Comparison of ENCODE assay signal across 8 cellular contexts in the genomic region with DNA sequence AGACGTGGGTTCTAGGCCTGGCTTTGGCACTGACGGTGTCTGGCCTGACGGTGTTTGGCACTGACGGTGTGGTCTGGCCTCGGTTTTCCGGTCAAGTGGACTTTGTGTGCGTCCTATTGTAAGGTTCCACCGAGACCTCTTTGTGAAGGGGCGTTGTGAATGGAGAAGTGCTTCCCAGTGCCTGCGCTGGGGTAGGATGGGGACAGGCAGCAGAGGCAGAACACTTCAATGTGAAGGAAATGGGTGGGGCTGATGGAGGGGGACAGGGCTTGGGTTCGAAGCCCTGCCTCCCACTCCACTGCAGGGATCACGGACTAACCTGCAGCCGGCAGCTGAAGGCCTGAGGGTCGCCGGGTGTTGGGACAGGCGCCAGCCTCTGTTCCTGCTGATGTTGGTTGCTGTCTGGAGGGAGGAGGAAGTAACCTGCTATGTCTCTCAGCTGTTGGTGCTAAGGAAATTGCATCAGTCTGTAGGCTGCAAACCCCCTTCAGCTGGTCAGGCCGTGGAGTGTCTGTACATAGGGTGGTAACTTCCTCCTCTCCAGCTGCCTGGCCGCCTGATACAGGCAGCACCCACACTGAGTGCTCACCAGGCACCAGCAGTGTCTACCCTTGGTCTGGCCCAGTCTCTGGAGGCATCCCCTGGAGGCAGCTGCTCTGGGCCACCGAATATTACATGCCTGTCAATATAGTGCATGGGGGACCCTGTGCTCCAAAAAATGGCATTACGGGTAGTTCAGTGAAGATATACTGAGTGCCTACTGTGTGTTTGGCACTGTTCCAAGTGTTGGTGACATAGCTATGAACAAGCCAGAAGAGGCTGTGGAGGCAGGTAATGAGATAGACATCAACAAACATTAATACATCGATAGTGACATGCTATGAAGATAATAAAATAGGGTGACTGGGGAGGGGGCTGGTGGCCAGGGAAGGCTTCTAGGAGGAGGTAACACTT. TPM values are rescaled to one million over a fixed set of nuclear protein-coding genes. Genes with fewer than 3 reads are reported as not detected.
DNase-seq lines count a peak whose midpoint lies in the region; ATAC-seq and TF ChIP-seq lines count a peak whose summit lies in the region.

No MANE protein-coding gene starts in this region.

- CTCF ChIA-PET in OCI-LY7 (lab: Charles Lee; ENCODE audit: unreplicated experiment): no interaction called here

- no peaks in the 10 kb centered on the region for H3K9me3 ChIP-seq in OCI-LY7 (ENCODE audit: low read length)

- H3K4me1 Mint-ChIP-seq in dendritic cell treated with granulocyte-macrophage colony-stimulating factor and Interleukin-4, amounts not matched to agents 40 ng/mL and 50 ng/mL, for 4 days (ENCODE audit: low read depth): peaks cover 69% of the 10 kb centered on the region

- peak overlapping the region; percentile 91 for H3K4me3 Mint-ChIP-seq in dendritic cell treated with granulocyte-macrophage colony-stimulating factor and Interleukin-4, amounts not matched to agents 40 ng/mL and 50 ng/mL, for 4 days

- peak overlapping the region; percentile 74 for H3K27ac ChIP-seq in OCI-LY7 (ENCODE audit: low read depth, low read length, poor library complexity, severe bottlenecking)

- peaks cover 23% of the 10 kb centered on the region for H3K4me1 ChIP-seq in OCI-LY7 (ENCODE audit: insufficient read depth, low read length, poor library complexity, severe bottlenecking)

- peak; percentile 42 for ATAC-seq in HG02852 (IDR thresholded peaks at IDR 0.05; ENCODE audit: unreplicated experiment)

- peaks cover 8% of the 10 kb centered on the region for H3K36me3 ChIP-seq in OCI-LY7 (ENCODE audit: insufficient read depth, low read length)

- no peaks in the 10 kb centered on the region for H3K79me2 ChIP-seq in OCI-LY7 (ENCODE audit: insufficient read depth, low read depth, low read length)

- H3K27ac Mint-ChIP-seq in dendritic cell treated with granulocyte-macrophage colony-stimulating factor and Interleukin-4, amounts not matched to agents 40 ng/mL and 50 ng/mL, for 4 days: peak overlapping the region; percentile 96

- TF ChIP-seq CTCF in OCI-LY7 (conservative IDR thresholded peaks at IDR 0.05; ENCODE audit: low read length): no peak

- H3K9me2 ChIP-seq in OCI-LY7 (ENCODE audit: insufficient read depth, low read length): no peaks in the 10 kb centered on the region

- H2AFZ ChIP-seq in OCI-LY7 (ENCODE audit: low read length): peak overlapping the region; percentile 88

- peak overlapping the region; percentile 74 for H3K4me3 ChIP-seq in OCI-LY7 (ENCODE audit: low read depth, low read length, poor library complexity, severe bottlenecking)

- H3K4me2 ChIP-seq in OCI-LY7 (ENCODE audit: low read length): peak overlapping the region; percentile 82

- POLR2A ChIA-PET in OCI-LY7 (lab: Charles Lee): interaction anchor here (1.0 to 1.1 kb wide), 3 partner anchors 14 to 45 kb away, joined by 3 to 4 read pairs (median 3); no protein-coding TSS in a partner anchor

- H3K9me3 Mint-ChIP-seq in dendritic cell treated with granulocyte-macrophage colony-stimulating factor and Interleukin-4, amounts not matched to agents 40 ng/mL and 50 ng/mL, for 4 days: peaks cover 9% of the 10 kb centered on the region

- DNase-seq in activated gamma-delta T cell treated with Interleukin-2 at 50 U/mL for 16 hours (peak; percentile 8), activated gamma-delta T cell (lab: John Stamatoyannopoulos, UW) (no peak), OCI-LY7 (ENCODE audit: low spot score) (peak; percentile 93), midbrain (lab: John Stamatoyannopoulos, UW) (peak; percentile 36), NCI-H1105 (lab: John Stamatoyannopoulos, UW) (no peak), islet precursor cell (no peak)

- H3K27me3 Mint-ChIP-seq in dendritic cell treated with granulocyte-macrophage colony-stimulating factor and Interleukin-4, amounts not matched to agents 40 ng/mL and 50 ng/mL, for 4 days: peaks cover 11% of the 10 kb centered on the region

- intact Hi-C loops in OCI-LY7 (cut with micrococcal nuclease; ENCODE audit: unreplicated experiment): loop anchor here (1.0 to 5.0 kb wide), 4 partner anchors 41 to 301 kb away; a partner anchor contains a TSS
- intact Hi-C loops in dendritic cell treated with granulocyte-macrophage colony-stimulating factor and Interleukin-4, amounts not matched to agents 40 ng/mL and 50 ng/mL, for 4 days (cut with micrococcal nuclease): loop anchor here (1.0 to 5.0 kb wide), 3 partner anchors 8 to 96 kb away; a partner anchor contains a TSS

- no peaks in the 10 kb centered on the region for H4K20me1 ChIP-seq in OCI-LY7 (ENCODE audit: insufficient read depth, low read length)

- BruUV-seq in OCI-LY7 (replicated peaks; lab: Mats Ljungman, UMichigan): TSS peak; percentile 85

- H3K36me3 Mint-ChIP-seq in dendritic cell treated with granulocyte-macrophage colony-stimulating factor and Interleukin-4, amounts not matched to agents 40 ng/mL and 50 ng/mL, for 4 days (ENCODE audit: low read depth): peaks cover 17% of the 10 kb centered on the region

RNA-seq across cellular contexts. Expression of a gene that starts 1.1 kb away (rescaled TPM):
- total RNA-seq in OCI-LY7 (2014; rRNA removed; shearing (Covaris generic)): 20.2 and 27.2 TPM in 2 replicates
- total RNA-seq in OCI-LY7 (2022): 28.7 and 37.6 TPM in 2 replicates

RNA-seq across cellular contexts. Expression of a gene that starts 41.5 kb away (rescaled TPM):
- 95.4 and 99.5 TPM in 2 replicates for total RNA-seq in OCI-LY7 (2014; rRNA removed; shearing (Covaris generic))
- total RNA-seq in OCI-LY7 (2022): 90.2 and 92.6 TPM in 2 replicates

Comparison
In these comparisons a context has a peak if more than half of its experiments do, and no peak if none do; other contexts are left out.
1. DNase-seq: peak in activated gamma-delta T cell treated with Interleukin-2 at 50 U/mL for 16 hours (single experiment), OCI-LY7 (single experiment) and midbrain (single experiment); none in activated gamma-delta T cell (single experiment), NCI-H1105 (single experiment) and islet precursor cell (single experiment).